Comparison of ENCODE assay signal across 8 cellular contexts in the genomic region with DNA sequence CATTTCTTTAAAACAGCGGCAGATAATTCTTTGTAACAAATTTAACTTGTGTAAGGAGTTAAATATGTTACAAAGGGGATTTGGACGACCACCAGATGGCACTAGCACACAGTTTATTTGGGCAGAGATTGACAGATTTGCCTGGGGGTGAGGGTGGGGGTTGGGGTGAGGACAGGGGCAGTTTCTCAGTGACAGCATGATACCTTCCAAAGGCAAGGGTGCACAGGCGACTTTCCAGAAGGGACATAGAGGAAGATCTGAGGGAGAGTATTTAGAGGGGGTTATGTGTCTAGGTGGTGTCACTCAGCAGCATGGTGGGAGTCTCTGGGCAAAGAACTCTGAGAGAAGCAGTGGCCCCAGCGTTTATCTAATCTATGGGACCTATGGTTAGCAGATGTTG. TPM values are rescaled to one million over a fixed set of nuclear protein-coding genes. Genes with fewer than 3 reads are reported as not detected.
DNase-seq lines count a peak whose midpoint lies in the region; ATAC-seq, FAIRE-seq and TF ChIP-seq lines count a peak whose summit lies in the region.

No MANE protein-coding gene starts in this region.

- in situ Hi-C loops in brain microvascular endothelial cell (cut with HindIII; ENCODE audit: low pct_ligation_motif_present, low sequenced_read_pairs) = no loop called here

- no peaks in the 10 kb centered on the region for H3K27me3 ChIP-seq in A673 (replicated peaks; ENCODE audit: insufficient read depth, low read depth, low read length, poor library complexity)
- no peaks in the 10 kb centered on the region for H3K27me3 ChIP-seq in brain microvascular endothelial cell (replicated peaks)

- no peaks in the 10 kb centered on the region for H3K9me3 ChIP-seq in A673 (ENCODE audit: low read depth, low read length, poor library complexity, severe bottlenecking)

- no peak overlapping the region for H3K4me3 ChIP-seq in A673 (ENCODE audit: low read depth, low read length, poor library complexity, severe bottlenecking)
- H3K4me3 ChIP-seq in brain microvascular endothelial cell (ENCODE audit: low read depth, low read length) = no peak overlapping the region

- peaks cover 13% of the 10 kb centered on the region for H3K4me1 ChIP-seq in A673 (ENCODE audit: insufficient read depth, low read length, poor library complexity, severe bottlenecking)

- H3K36me3 ChIP-seq in A673 (ENCODE audit: insufficient read depth, low read length, poor library complexity, severe bottlenecking) (no peaks in the 10 kb centered on the region), brain microvascular endothelial cell (replicated peaks) (no peaks in the 10 kb centered on the region)

- FAIRE-seq in GM12891 (lab: Jason Lieb, UNC) = peak; percentile 87

- peak; percentile 83 for DNase-seq in A673 (ENCODE audit: low spot score)
- DNase-seq in GM12891 (ENCODE audit: insufficient read length, low spot score) = no peak
- peak; percentile 19 for DNase-seq in HuH-7.5 (ENCODE audit: low spot score)
- peak in 4 of 5 experiments; percentile 13 to 64 (median 24) for DNase-seq in T-helper 2 cell
- DNase-seq in brain microvascular endothelial cell = peak; percentile 46
- DNase-seq in left kidney (ENCODE audit: low read depth, low spot score) = peak; percentile 81
- DNase-seq in stimulated activated CD8-positive, alpha-beta memory T cell treated with anti-CD3 and anti-CD28 coated beads, Interleukin-2, amount 100 ng/mL, for 1 hour (ENCODE audit: low read depth in 2 of 2) = peak; percentile 13 to 41

- TF ChIP-seq CTCF in A673 (conservative IDR thresholded peaks at IDR 0.05; ENCODE audit: low read depth, low read length) (peak; percentile 85), brain microvascular endothelial cell (IDR thresholded peaks at IDR 0.05; ENCODE audit: low read depth, low read length, missing control alignments) (peak; percentile 70)

- CTCF ChIA-PET in A673 (lab: Charles Lee) = no interaction called here

- H3K27ac ChIP-seq in A673 (ENCODE audit: low read depth, low read length, poor library complexity, severe bottlenecking) (no peak overlapping the region), brain microvascular endothelial cell (no peak overlapping the region)

- POLR2A ChIA-PET in A673 (lab: Charles Lee; ENCODE audit: low non-redundant PET) = no interaction called here

- BruUV-seq in A673 (replicated peaks; lab: Mats Ljungman, UMichigan) = no TSS peak

- no peak for ATAC-seq in GM21360 (IDR thresholded peaks at IDR 0.05; ENCODE audit: unreplicated experiment)

- no peak for TF ChIP-seq POLR2A in GM12891 (IDR thresholded peaks at IDR 0.05; ENCODE audit: low read depth, low read length)

- intact Hi-C loops in A673 (cut with micrococcal nuclease; ENCODE audit: unreplicated experiment) = loop anchor here (1.0 kb wide), 2 partner anchors 59 to 63 kb away; no protein-coding TSS in a partner anchor

TF ChIP-seq in GM12891, 5 proteins besides CTCF, POLR2A, EP300 and RAD21:
- no peak for TF ChIP-seq SPI1 (IDR thresholded peaks at IDR 0.05; ENCODE audit: low read depth, low read length)
- TF ChIP-seq POU2F2 (IDR thresholded peaks at IDR 0.05; ENCODE audit: low read depth, low read length) = no peak
- no peak for TF ChIP-seq TAF1 (IDR thresholded peaks at IDR 0.05; ENCODE audit: low read depth, low read length)
- TF ChIP-seq PAX5 (IDR thresholded peaks at IDR 0.05; ENCODE audit: insufficient read depth, low read length, severe bottlenecking) = no peak
- no peak for TF ChIP-seq POLR2AphosphoS5 (IDR thresholded peaks at IDR 0.05; ENCODE audit: low read depth, low read length)
TF ChIP-seq in GM12891: peak in this region for 0.

RNA-seq across cellular contexts. Expression of gene TMA16, which starts 9.6 kb away (rescaled TPM):
- total RNA-seq in A673 (2021) = 83.5 and 84.8 TPM in 2 replicates
- 53.0 TPM for polyA plus RNA-seq in GM12891 (2012; ENCODE audit: low read depth, missing spikeins)

RNA-seq across cellular contexts. Expression of gene TKTL2, which starts 11.4 kb away (rescaled TPM):
- not detected in 2 replicates for total RNA-seq in A673 (2021)
- polyA plus RNA-seq in GM12891 (2012; ENCODE audit: low read depth, missing spikeins) = not detected
